ENCODE assay signal across 8 cellular contexts in the genomic region with DNA sequence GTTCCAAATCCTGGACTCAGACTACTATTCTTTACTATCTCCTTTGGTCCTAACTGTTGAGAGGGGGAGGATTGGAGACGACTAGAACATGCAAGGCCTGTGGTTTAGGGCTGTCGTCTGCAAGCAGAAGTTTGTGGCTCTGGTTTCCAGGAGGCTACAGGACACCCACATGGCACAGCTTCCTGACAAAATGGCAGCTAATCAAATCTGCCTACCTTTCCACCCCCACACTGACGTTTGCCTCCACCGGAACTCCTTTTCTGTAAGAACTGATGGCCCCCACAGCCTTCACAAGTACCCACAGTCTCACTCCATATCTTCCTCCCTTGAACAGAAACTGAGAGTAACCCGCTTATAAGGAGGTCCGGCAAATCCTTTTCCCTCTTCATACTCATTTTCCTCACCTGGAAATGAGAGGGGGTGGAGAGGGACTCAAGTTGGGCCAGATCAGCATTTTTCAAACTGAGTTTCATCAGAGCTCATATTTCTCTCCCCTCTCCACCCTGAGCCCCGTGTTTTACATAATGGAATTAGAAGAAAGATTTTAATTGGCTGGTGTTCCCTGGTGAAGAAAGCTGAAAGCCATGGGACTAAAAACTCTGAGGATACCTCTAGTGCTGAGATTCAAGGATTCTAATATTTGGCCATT. TPM values are rescaled to one million over a fixed set of nuclear protein-coding genes. Genes with fewer than 3 reads are reported as not detected.
A peak's percentile ranks its signal among the peaks of the same experiment; 100 is the strongest.
DNase-seq lines count a peak whose midpoint lies in the region; ATAC-seq and TF ChIP-seq lines count a peak whose summit lies in the region.

No MANE protein-coding gene starts in this region.

- DNase-seq in Ammon's horn (ENCODE audit: low spot score) (peak; percentile 51), NB4 (ENCODE audit: low read depth) (peak; percentile 93), nephron progenitor cell (no peak), cerebellum (ENCODE audit: low spot score) (no peak), NCI-H524 (lab: John Stamatoyannopoulos, UW) (no peak)
- DNase-seq in activated T-helper 1 cell treated with anti-CD3 and anti-CD28 coated beads, Interleukin-12 subunit alpha, Interleukin-12 subunit beta, Interleukin-2, Interleukin-4 antibody, amounts not matched to agents 30 ng/mL and 10 ng/mL and 1 ng/mL, durations not matched to agents 14 hours and 24 hours and 36 hours (ENCODE audit: low spot score) = peak; percentile 18
- no peak for DNase-seq in effector CD4-positive, alpha-beta T cell

- no peak for TF ChIP-seq POLR2A in NB4 (IDR thresholded peaks at IDR 0.05; ENCODE audit: extremely low read depth, insufficient read length)

- peak overlapping the region; percentile 71 for H3K27ac Mint-ChIP-seq in activated T-helper 1 cell treated with anti-CD3 and anti-CD28 coated beads, Interleukin-12 subunit alpha, Interleukin-12 subunit beta, Interleukin-2, Interleukin-4 antibody, amounts not matched to agents 30 ng/mL and 10 ng/mL and 1 ng/mL, durations not matched to agents 14 hours and 24 hours and 36 hours
- H3K27ac Mint-ChIP-seq in nephron progenitor cell = peak overlapping the region; percentile 94

- intact Hi-C loops in activated T-helper 1 cell treated with anti-CD3 and anti-CD28 coated beads, Interleukin-12 subunit alpha, Interleukin-12 subunit beta, Interleukin-2, Interleukin-4 antibody, amounts not matched to agents 30 ng/mL and 10 ng/mL and 1 ng/mL, durations not matched to agents 14 hours and 24 hours and 36 hours (cut with micrococcal nuclease) = no loop called here

- H3K36me3 Mint-ChIP-seq in activated T-helper 1 cell treated with anti-CD3 and anti-CD28 coated beads, Interleukin-12 subunit alpha, Interleukin-12 subunit beta, Interleukin-2, Interleukin-4 antibody, amounts not matched to agents 30 ng/mL and 10 ng/mL and 1 ng/mL, durations not matched to agents 14 hours and 24 hours and 36 hours (ENCODE audit: low read depth) = peaks cover 11% of the 10 kb centered on the region
- peaks cover 11% of the 10 kb centered on the region for H3K36me3 Mint-ChIP-seq in nephron progenitor cell (ENCODE audit: low read depth)

- peak overlapping the region; percentile 1 for H3K4me3 ChIP-seq in NB4 (ENCODE audit: low read depth, low read length)

- TF ChIP-seq CTCF in NB4 (IDR thresholded peaks at IDR 0.05; ENCODE audit: low read depth, low read length) (no peak), nephron progenitor cell (IDR thresholded peaks at IDR 0.05) (no peak)

- peaks cover 5% of the 10 kb centered on the region for H3K27me3 Mint-ChIP-seq in activated T-helper 1 cell treated with anti-CD3 and anti-CD28 coated beads, Interleukin-12 subunit alpha, Interleukin-12 subunit beta, Interleukin-2, Interleukin-4 antibody, amounts not matched to agents 30 ng/mL and 10 ng/mL and 1 ng/mL, durations not matched to agents 14 hours and 24 hours and 36 hours (ENCODE audit: insufficient read depth)
- peaks cover 30% of the 10 kb centered on the region for H3K27me3 Mint-ChIP-seq in nephron progenitor cell (ENCODE audit: low read depth, poor library complexity)

- peak overlapping the region; percentile 4 for H3K4me3 Mint-ChIP-seq in activated T-helper 1 cell treated with anti-CD3 and anti-CD28 coated beads, Interleukin-12 subunit alpha, Interleukin-12 subunit beta, Interleukin-2, Interleukin-4 antibody, amounts not matched to agents 30 ng/mL and 10 ng/mL and 1 ng/mL, durations not matched to agents 14 hours and 24 hours and 36 hours
- no peak overlapping the region for H3K4me3 Mint-ChIP-seq in nephron progenitor cell

- ATAC-seq in HG03342 (IDR thresholded peaks at IDR 0.05; ENCODE audit: unreplicated experiment) = no peak

- no peaks in the 10 kb centered on the region for H3K9me3 Mint-ChIP-seq in activated T-helper 1 cell treated with anti-CD3 and anti-CD28 coated beads, Interleukin-12 subunit alpha, Interleukin-12 subunit beta, Interleukin-2, Interleukin-4 antibody, amounts not matched to agents 30 ng/mL and 10 ng/mL and 1 ng/mL, durations not matched to agents 14 hours and 24 hours and 36 hours
- no peaks in the 10 kb centered on the region for H3K9me3 Mint-ChIP-seq in nephron progenitor cell

- H3K4me1 Mint-ChIP-seq in activated T-helper 1 cell treated with anti-CD3 and anti-CD28 coated beads, Interleukin-12 subunit alpha, Interleukin-12 subunit beta, Interleukin-2, Interleukin-4 antibody, amounts not matched to agents 30 ng/mL and 10 ng/mL and 1 ng/mL, durations not matched to agents 14 hours and 24 hours and 36 hours (ENCODE audit: low read depth) = peaks cover 48% of the 10 kb centered on the region
- H3K4me1 Mint-ChIP-seq in nephron progenitor cell = peaks cover 17% of the 10 kb centered on the region

RNA-seq across cellular contexts. Expression of gene SLC31A2, which starts 5.2 kb away (rescaled TPM):
- 6.0 and 6.5 TPM in 2 replicates for total RNA-seq in activated T-helper 1 cell treated with anti-CD3 and anti-CD28 coated beads, Interleukin-12 subunit alpha, Interleukin-12 subunit beta, Interleukin-2, Interleukin-4 antibody, amounts not matched to agents 30 ng/mL and 10 ng/mL and 1 ng/mL, durations not matched to agents 14 hours and 24 hours and 36 hours
- total RNA-seq in cerebellum = 4.9 TPM

Comparison
In these comparisons a context has a peak if more than half of its experiments do, and no peak if none do; other contexts are left out.
1. DNase-seq: peak in Ammon's horn (single experiment), NB4 (single experiment) and activated T-helper 1 cell treated with anti-CD3 and anti-CD28 coated beads, Interleukin-12 subunit alpha, Interleukin-12 subunit beta, Interleukin-2, Interleukin-4 antibody, amounts not matched to agents 30 ng/mL and 10 ng/mL and 1 ng/mL, durations not matched to agents 14 hours and 24 hours and 36 hours (single experiment); none in nephron progenitor cell (single experiment), cerebellum (single experiment), NCI-H524 (0 of 2) and effector CD4-positive, alpha-beta T cell (single experiment).